Comparison of ENCODE assay signal across 11 cellular contexts in genomic region chr13:112452380-112453206, GRCh38.
"Had no signal": no experiment of that assay in that cellular context is flagged by ENCODE, and none has a peak within 500 bp of the region (broad histone marks: within the 10 kb centered on the region; RNA-seq: fewer than 3 reads in every experiment).

No MANE protein-coding gene starts in this region.

- DNase-seq: activated B cell treated with CpG ODN at 0.5 μM for 24 hours; activated CD4-positive, alpha-beta T cell treated with anti-CD3 and anti-CD28 coated beads, Interleukin-2, amount 10 ng/mL, durations not matched to agents 24 days and 14 days; activated naive CD4-positive, alpha-beta T cell treated with anti-CD3 and anti-CD28 coated beads, Interleukin-2, amount 50 U/mL, for 16 hours; esophagus squamous epithelium; hippocampal formation; left ventricle myocardium superior; mesenchymal stem cell; SW 1271; thyroid gland had no signal

- H3K4me3 ChIP-seq: adrenal gland, esophagus squamous epithelium, thyroid gland had no signal

- H3K27me3 ChIP-seq: adrenal gland, thyroid gland had no signal

- H3K27ac ChIP-seq: adrenal gland, esophagus squamous epithelium, thyroid gland had no signal

- ATAC-seq: left ventricle myocardium superior, sciatic nerve had no signal

- H3K36me3 ChIP-seq: adrenal gland, esophagus squamous epithelium, thyroid gland had no signal

- H3K9me3 ChIP-seq: adrenal gland, esophagus squamous epithelium, thyroid gland had no signal

- H3K4me1 ChIP-seq: adrenal gland, thyroid gland had no signal
